In genomic region chr18:58362829-58363231, GRCh38 we compare ENCODE assay signal across 2 cellular contexts.
TF ChIP-seq lines count a peak whose summit lies in the region.

No MANE protein-coding gene starts in this region.

TF ChIP-seq in SK-N-SH, 30 proteins besides CTCF, POLR2A, EP300 and RAD21 (continued from another document):
- TF ChIP-seq, protein P1, sequence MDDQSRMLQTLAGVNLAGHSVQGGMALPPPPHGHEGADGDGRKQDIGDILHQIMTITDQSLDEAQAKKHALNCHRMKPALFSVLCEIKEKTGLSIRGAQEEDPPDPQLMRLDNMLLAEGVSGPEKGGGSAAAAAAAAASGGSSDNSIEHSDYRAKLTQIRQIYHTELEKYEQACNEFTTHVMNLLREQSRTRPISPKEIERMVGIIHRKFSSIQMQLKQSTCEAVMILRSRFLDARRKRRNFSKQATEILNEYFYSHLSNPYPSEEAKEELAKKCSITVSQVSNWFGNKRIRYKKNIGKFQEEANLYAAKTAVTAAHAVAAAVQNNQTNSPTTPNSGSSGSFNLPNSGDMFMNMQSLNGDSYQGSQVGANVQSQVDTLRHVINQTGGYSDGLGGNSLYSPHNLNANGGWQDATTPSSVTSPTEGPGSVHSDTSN (IDR thresholded peaks at IDR 0.05) = no peak
- no peak for TF ChIP-seq EZH2phosphoT487 (IDR thresholded peaks at IDR 0.05; ENCODE audit: borderline replicate concordance, low read depth)
- TF ChIP-seq MEF2A (IDR thresholded peaks at IDR 0.05; ENCODE audit: borderline replicate concordance, low read depth) = no peak
- TF ChIP-seq SIN3A (IDR thresholded peaks at IDR 0.05; ENCODE audit: borderline replicate concordance, low read depth, low read length) = no peak
- no peak for TF ChIP-seq NRF1 (IDR thresholded peaks at IDR 0.05; ENCODE audit: low read depth, low read length)
- no peak for TF ChIP-seq FOXM1 (IDR thresholded peaks at IDR 0.05; ENCODE audit: low read depth)
- no peak for TF ChIP-seq GATA2 (CRISPR knock-in tag; IDR thresholded peaks at IDR 0.05)
- TF ChIP-seq TCF12 (IDR thresholded peaks at IDR 0.05) = no peak
- no peak for TF ChIP-seq RCOR1 (IDR thresholded peaks at IDR 0.05; ENCODE audit: low read length)
- no peak for TF ChIP-seq ZBTB33 (IDR thresholded peaks at IDR 0.05; ENCODE audit: borderline replicate concordance, low read depth)
- TF ChIP-seq USF1 (IDR thresholded peaks at IDR 0.05; ENCODE audit: borderline replicate concordance, low read depth) = no peak

TF ChIP-seq in SK-N-SH treated with all-trans-retinoic acid at 6 μM for 48 hours, 23 proteins besides CTCF, POLR2A, EP300 and RAD21 (continued from another document):
- no peak for TF ChIP-seq PATZ1 (CRISPR knock-in tag; IDR thresholded peaks at IDR 0.05; ENCODE audit: borderline replicate concordance)
- TF ChIP-seq SNAI2 (CRISPR knock-in tag; IDR thresholded peaks at IDR 0.05) = no peak
- TF ChIP-seq BACH2 (CRISPR knock-in tag; IDR thresholded peaks at IDR 0.05; ENCODE audit: borderline replicate concordance) = no peak
TF ChIP-seq in SK-N-SH treated with all-trans-retinoic acid at 6 μM for 48 hours: peak in this region for 0.
